20 cellular contexts compared by ENCODE assay signal in genomic region chr4:54588404-54588803, GRCh38.
"Had no signal": no experiment of that assay in that cellular context is flagged by ENCODE, and none has a peak within 500 bp of the region (broad histone marks: within the 10 kb centered on the region; RNA-seq: fewer than 3 reads in every experiment).

No MANE protein-coding gene starts in this region.

- H3K27ac ChIP-seq: left ventricle myocardium inferior, psoas muscle, sigmoid colon, upper lobe of left lung had no signal

- H3K27me3 ChIP-seq: sigmoid colon, upper lobe of left lung had no signal

- H3K4me1 Mint-ChIP-seq: activated naive CD8-positive, alpha-beta T cell treated with anti-CD3 and anti-CD28 coated beads, Interleukin-2, amount 50 U/mL, for 24 hours; nephron; T-cell; WTC11 had no signal

- H3K36me3 ChIP-seq: left ventricle myocardium inferior, sigmoid colon, upper lobe of left lung had no signal

- H3K4me3 Mint-ChIP-seq: activated naive CD8-positive, alpha-beta T cell treated with anti-CD3 and anti-CD28 coated beads, Interleukin-2, amount 50 U/mL, for 24 hours; dendritic cell treated with granulocyte-macrophage colony-stimulating factor and Interleukin-4, amounts not matched to agents 40 ng/mL and 50 ng/mL, for 4 days; effector memory CD8-positive, alpha-beta T cell; nephron; T-cell; WTC11 had no signal

- DNase-seq: activated CD4-positive, alpha-beta T cell treated with anti-CD3 and anti-CD28 coated beads for 48 hours; activated naive CD4-positive, alpha-beta T cell treated with Interleukin-2 at 50 U/mL for 16 hours; activated naive CD8-positive, alpha-beta T cell treated with anti-CD3 and anti-CD28 coated beads, Interleukin-2, amount 50 U/mL, for 24 hours; effector memory CD8-positive, alpha-beta T cell; foreskin melanocyte; head of caudate nucleus; kidney; left ventricle myocardium inferior; mesendoderm; psoas muscle; sigmoid colon; stimulated activated CD4-positive, alpha-beta T cell treated with anti-CD3 and anti-CD28 coated beads, Interleukin-12 subunit alpha, Interleukin-12 subunit beta, amount 100 ng/mL, for 4 hours; stimulated activated CD4-positive, alpha-beta T cell treated with anti-CD3 and anti-CD28 coated beads, Interleukin-2, amount 100 ng/mL, for 48 hours; stimulated activated naive CD4-positive, alpha-beta T cell treated with Interleukin-2 at 50 U/mL for 16 hours; T-cell; T1000; upper lobe of left lung had no signal

- ATAC-seq: activated naive CD8-positive, alpha-beta T cell treated with anti-CD3 and anti-CD28 coated beads, Interleukin-2, amount 50 U/mL, for 24 hours; effector memory CD8-positive, alpha-beta T cell; psoas muscle; T-cell; WTC11 had no signal

- H3K27me3 Mint-ChIP-seq: dendritic cell treated with granulocyte-macrophage colony-stimulating factor and Interleukin-4, amounts not matched to agents 40 ng/mL and 50 ng/mL, for 4 days had no signal

- H3K4me3 ChIP-seq: left ventricle myocardium inferior, psoas muscle, sigmoid colon, upper lobe of left lung had no signal

- H3K9me3 ChIP-seq: left ventricle myocardium inferior, psoas muscle, sigmoid colon, upper lobe of left lung had no signal

- H3K4me1 ChIP-seq: left ventricle myocardium inferior, psoas muscle, sigmoid colon had no signal

- H3K9me3 Mint-ChIP-seq: activated naive CD8-positive, alpha-beta T cell treated with anti-CD3 and anti-CD28 coated beads, Interleukin-2, amount 50 U/mL, for 24 hours; dendritic cell treated with granulocyte-macrophage colony-stimulating factor and Interleukin-4, amounts not matched to agents 40 ng/mL and 50 ng/mL, for 4 days; nephron; T-cell; WTC11 had no signal

- H3K27ac Mint-ChIP-seq: activated naive CD8-positive, alpha-beta T cell treated with anti-CD3 and anti-CD28 coated beads, Interleukin-2, amount 50 U/mL, for 24 hours; dendritic cell treated with granulocyte-macrophage colony-stimulating factor and Interleukin-4, amounts not matched to agents 40 ng/mL and 50 ng/mL, for 4 days; effector memory CD8-positive, alpha-beta T cell; nephron; T-cell; WTC11 had no signal

- H3K36me3 Mint-ChIP-seq: T-cell, WTC11 had no signal
